ENCODE assay signal across 1 cellular context in genomic region chr6:3534599-3534998, GRCh38.
TF ChIP-seq lines count a peak whose summit lies in the region.

No MANE protein-coding gene starts in this region.

TF ChIP-seq in HepG2, 621 proteins besides CTCF, POLR2A, EP300 and RAD21 (continued from another document):
- TF ChIP-seq CSRNP1 (CRISPR knock-in tag; IDR thresholded peaks at IDR 0.05) (no peak), ZBTB21 (CRISPR knock-in tag; IDR thresholded peaks at IDR 0.05) (peak; percentile 61; the same call in 1 of the 2 replicates), CREB1 (IDR thresholded peaks at IDR 0.05) (peak; percentile 74), CREB1 (CRISPR knock-in tag; IDR thresholded peaks at IDR 0.05) (no peak)
TF ChIP-seq in HepG2: peak in this region for 3.
